10 cellular contexts compared by ENCODE assay signal in genomic region chr7:129959480-129960332, GRCh38. TPM values are rescaled to one million over a fixed set of nuclear protein-coding genes. Genes with fewer than 3 reads are reported as not detected.
DNase-seq lines count a peak whose midpoint lies in the region; ATAC-seq and TF ChIP-seq lines count a peak whose summit lies in the region.
"Had no signal": no experiment of that assay in that cellular context is flagged by ENCODE, and none has a peak within 500 bp of the region (broad histone marks: within the 10 kb centered on the region; RNA-seq: fewer than 3 reads in every experiment).

No MANE protein-coding gene starts in this region.

- POLR2A ChIA-PET in HEK293 (lab: Yijun Ruan, JAX): interaction anchor here (0.5 to 2.3 kb wide), 5 partner anchors 8 to 179 kb away, joined by 3 to 12 read pairs (median 6); no protein-coding TSS in a partner anchor
- POLR2A ChIA-PET in RWPE1 (lab: Yijun Ruan, JAX; ENCODE audit: low non-redundant PET): no interaction called here

- H3K27ac Mint-ChIP-seq in activated T-helper 2 cell treated with anti-CD3 and anti-CD28 coated beads, Interferon-gamma antibody, Interleukin-2, Interleukin-4, amounts not matched to agents 10 μg/mL and 5 μg/mL and 100 μg/mL, durations not matched to agents 14 hours and 24 hours and 36 hours: no peak overlapping the region

- H3K4me3 Mint-ChIP-seq in activated T-helper 2 cell treated with anti-CD3 and anti-CD28 coated beads, Interferon-gamma antibody, Interleukin-2, Interleukin-4, amounts not matched to agents 10 μg/mL and 5 μg/mL and 100 μg/mL, durations not matched to agents 14 hours and 24 hours and 36 hours (ENCODE audit: low read depth): no peak overlapping the region

- no peak for TF ChIP-seq CTCF in HEK293 (tag by site-specific recombination; IDR thresholded peaks at IDR 0.05)
- no peak for TF ChIP-seq CTCF in RWPE1 (conservative IDR thresholded peaks at IDR 0.05; ENCODE audit: low read depth)
- TF ChIP-seq CTCF in epithelial cell of esophagus (IDR thresholded peaks at IDR 0.05; ENCODE audit: insufficient read depth, low read depth, low read length, missing control alignments): no peak
- TF ChIP-seq CTCF in psoas muscle (IDR thresholded peaks at IDR 0.05): no peak
- TF ChIP-seq CTCF in dorsolateral prefrontal cortex (IDR thresholded peaks at IDR 0.05 in 54 of 56, conservative IDR thresholded peaks at IDR 0.05 in 2 of 56; ENCODE audit: low read depth in 1 of 56, partially characterized antibody in 56 of 56): no peak

- 91% methylated on average over 14 of the region's 14 CpGs for WGBS in psoas muscle, 3 donors

- H3K27me3 Mint-ChIP-seq in activated T-helper 2 cell treated with anti-CD3 and anti-CD28 coated beads, Interferon-gamma antibody, Interleukin-2, Interleukin-4, amounts not matched to agents 10 μg/mL and 5 μg/mL and 100 μg/mL, durations not matched to agents 14 hours and 24 hours and 36 hours (ENCODE audit: low read depth): peaks cover 11% of the 10 kb centered on the region

- ATAC-seq in psoas muscle (no peak), HG03045 (IDR thresholded peaks at IDR 0.05; ENCODE audit: unreplicated experiment) (no peak)

- no peaks in the 10 kb centered on the region for H3K4me1 Mint-ChIP-seq in activated T-helper 2 cell treated with anti-CD3 and anti-CD28 coated beads, Interferon-gamma antibody, Interleukin-2, Interleukin-4, amounts not matched to agents 10 μg/mL and 5 μg/mL and 100 μg/mL, durations not matched to agents 14 hours and 24 hours and 36 hours (ENCODE audit: low read depth)

- CTCF ChIA-PET in HEK293 (lab: Yijun Ruan, JAX) (interaction anchor here (1.1 to 1.3 kb wide), 3 partner anchors 9 to 27 kb away, joined by 3 to 9 read pairs (median 5); no protein-coding TSS in a partner anchor), RWPE1 (lab: Yijun Ruan, JAX) (interaction anchor here (0.6 to 0.7 kb wide), 2 partner anchors 14 to 50 kb away, joined by 3 to 9 read pairs; no protein-coding TSS in a partner anchor)

- no peak overlapping the region for H3K4me3 ChIP-seq in HEK293 (ENCODE audit: low read depth, low read length)
- H3K4me3 ChIP-seq in epithelial cell of esophagus (ENCODE audit: low read length): no peak overlapping the region
- no peak overlapping the region for H3K4me3 ChIP-seq in psoas muscle
- H3K4me3 ChIP-seq in dorsolateral prefrontal cortex: no peak overlapping the region

- intact Hi-C loops in psoas muscle (cut with DNase I): loop anchor here in 1 of 2 donors (5.0 kb wide), 1 partner anchor 48 kb away; no protein-coding TSS in a partner anchor
- intact Hi-C loops in activated T-helper 2 cell treated with anti-CD3 and anti-CD28 coated beads, Interferon-gamma antibody, Interleukin-2, Interleukin-4, amounts not matched to agents 10 μg/mL and 5 μg/mL and 100 μg/mL, durations not matched to agents 14 hours and 24 hours and 36 hours (cut with micrococcal nuclease): no loop called here
- intact Hi-C loops in dorsolateral prefrontal cortex (cut with DNase I): no loop called here

- no peaks in the 10 kb centered on the region for H3K27me3 ChIP-seq in psoas muscle (ENCODE audit: insufficient read depth in 3 of 3, low read length in 2 of 3)
- no peaks in the 10 kb centered on the region for H3K27me3 ChIP-seq in dorsolateral prefrontal cortex

- no peaks in the 10 kb centered on the region for H3K36me3 Mint-ChIP-seq in activated T-helper 2 cell treated with anti-CD3 and anti-CD28 coated beads, Interferon-gamma antibody, Interleukin-2, Interleukin-4, amounts not matched to agents 10 μg/mL and 5 μg/mL and 100 μg/mL, durations not matched to agents 14 hours and 24 hours and 36 hours (ENCODE audit: low read depth)

- H3K9me3 ChIP-seq in HEK293 (ENCODE audit: control insufficient read depth, insufficient read depth, low read depth, low read length) (no peaks in the 10 kb centered on the region), psoas muscle (no peaks in the 10 kb centered on the region)

- H3K27ac ChIP-seq in HEK293 (ENCODE audit: extremely low read depth, low read depth, low read length): no peak overlapping the region
- peak overlapping the region; percentile 91 for H3K27ac ChIP-seq in RWPE1
- peak overlapping the region; percentile 94 for H3K27ac ChIP-seq in psoas muscle
- no peak overlapping the region for H3K27ac ChIP-seq in dorsolateral prefrontal cortex

- H3K36me3 ChIP-seq in HEK293 (ENCODE audit: control insufficient read depth in 2 of 2, insufficient read depth in 1 of 2, low read length in 2 of 2) (no peaks in the 10 kb centered on the region), psoas muscle (ENCODE audit: insufficient read depth in 1 of 2, low read depth in 1 of 2) (no peaks in the 10 kb centered on the region)

- H3K4me1 ChIP-seq in HEK293 (ENCODE audit: control insufficient read depth, insufficient read depth, low read length) (no peaks in the 10 kb centered on the region), psoas muscle (peaks cover 13% of the 10 kb centered on the region)

- H3K9me3 Mint-ChIP-seq in activated T-helper 2 cell treated with anti-CD3 and anti-CD28 coated beads, Interferon-gamma antibody, Interleukin-2, Interleukin-4, amounts not matched to agents 10 μg/mL and 5 μg/mL and 100 μg/mL, durations not matched to agents 14 hours and 24 hours and 36 hours: no peaks in the 10 kb centered on the region

- no peak for DNase-seq in RWPE1 (ENCODE audit: low spot score)
- DNase-seq in epithelial cell of esophagus (ENCODE audit: low read depth): peak; percentile 71
- DNase-seq in psoas muscle: no peak
- no peak for DNase-seq in NCI-H2227 (lab: John Stamatoyannopoulos, UW; ENCODE audit: unreplicated experiment)
- DNase-seq in activated T-helper 2 cell treated with anti-CD3 and anti-CD28 coated beads, Interferon-gamma antibody, Interleukin-2, Interleukin-4, amounts not matched to agents 10 μg/mL and 5 μg/mL and 100 μg/mL, durations not matched to agents 14 hours and 24 hours and 36 hours (ENCODE audit: low spot score): no peak
- no peak for DNase-seq in dorsolateral prefrontal cortex
- DNase-seq: activated CD4-positive, CD25-positive, alpha-beta regulatory T cell treated with anti-CD3 and anti-CD28 coated beads, Interleukin-2, amount 50 U/mL, for 72 hours; stimulated activated CD4-positive, alpha-beta T cell treated with anti-CD3 and anti-CD28 coated beads, Interleukin-15, amount 100 ng/mL, for 24 hours had no signal

TF ChIP-seq in HEK293, 187 proteins besides CTCF, POLR2A, EP300 and RAD21:
- TF ChIP-seq KLF8 (tag by site-specific recombination; IDR thresholded peaks at IDR 0.05) (no peak), ZSCAN4 (tag by site-specific recombination; IDR thresholded peaks at IDR 0.05) (0 out of 2 replicates have a peak, but pooled peaks have one; percentile 30), ZNF121 (tag by site-specific recombination; IDR thresholded peaks at IDR 0.05) (peak; percentile 84)
TF ChIP-seq in HEK293: peak in this region for 2.

RNA-seq across cellular contexts. Expression of gene UBE2H, which starts 6.9 kb away (rescaled TPM):
- 100 to 1,000 TPM in 1 of 4 donors, 10 to 100 TPM in 3; 75.9 to 111 (median 77.4) TPM for total RNA-seq in psoas muscle
- 100 to 1,000 TPM in 1 of 3 donors, 10 to 100 TPM in 2; 17.3 to 115 (median 50.5) TPM for polyA plus RNA-seq in psoas muscle
- total RNA-seq in activated T-helper 2 cell treated with anti-CD3 and anti-CD28 coated beads, Interferon-gamma antibody, Interleukin-2, Interleukin-4, amounts not matched to agents 10 μg/mL and 5 μg/mL and 100 μg/mL, durations not matched to agents 14 hours and 24 hours and 36 hours: 16.4 and 23.9 TPM in 2 replicates
- total RNA-seq in dorsolateral prefrontal cortex: 100 to 1,000 TPM in 14 of 120 experiments, 10 to 100 TPM in 106; 66.1 to 118 (median 87.6) TPM

Comparison
In these comparisons a context has a peak if more than half of its experiments do, and no peak if none do; other contexts are left out.
1. H3K27ac ChIP-seq: peak in RWPE1 (single experiment) and psoas muscle (single experiment); none in HEK293 (single experiment) and dorsolateral prefrontal cortex (0 of 59).